Comparison of ENCODE assay signal across 14 cellular contexts in genomic region chr11:132943325-132943736, GRCh38.
DNase-seq lines count a peak whose midpoint lies in the region; ATAC-seq and TF ChIP-seq lines count a peak whose summit lies in the region.
"Had no signal": no experiment of that assay in that cellular context is flagged by ENCODE, and none has a peak within 500 bp of the region (broad histone marks: within the 10 kb centered on the region; RNA-seq: fewer than 3 reads in every experiment).

No MANE protein-coding gene starts in this region.

- H3K27me3 ChIP-seq in heart right ventricle, result peaks cover 14 to 54% (median 51%) of the 10 kb centered on the region in 7 donors

- DNase-seq in heart right ventricle, result no peak
- no peak for DNase-seq in left cardiac atrium
- no peak for DNase-seq in coronary artery (ENCODE audit: low spot score)
- no peak for DNase-seq in type B pancreatic cell (ENCODE audit: extremely low spot score, unreplicated experiment)
- no peak for DNase-seq in NCI-H2029 treated with DMSO at 0.1 percent for 48 hours (lab: John Stamatoyannopoulos, UW)
- DNase-seq in activated CD8-positive, alpha-beta memory T cell treated with anti-CD3 and anti-CD28 coated beads, Interleukin-2, amount 50 U/mL, for 4 hours, result no peak
- no peak for DNase-seq in NCI-H2171 treated with DMSO at 0.1 percent for 48 hours (lab: John Stamatoyannopoulos, UW)
- DNase-seq: activated CD4-positive, alpha-beta T cell treated with anti-CD3 and anti-CD28 coated beads for 36 hours; stimulated activated CD4-positive, alpha-beta T cell treated with anti-CD3 and anti-CD28 coated beads, Interleukin-15, amount 100 ng/mL, for 24 hours; stimulated activated naive CD4-positive, alpha-beta T cell treated with Interleukin-2 at 50 U/mL for 16 hours had no signal

- H3K4me3 ChIP-seq in heart right ventricle (peak overlapping the region in 8 of 10 donors; percentile 12 to 45 (median 28)), coronary artery (peak overlapping the region; percentile 64), mesodermal cell (ENCODE audit: extremely low read depth, insufficient read depth, low read length, poor library complexity, severe bottlenecking) (peak overlapping the region; percentile 31)
- H3K4me3 ChIP-seq: GM12878 had no signal

- H3K4me1 ChIP-seq in heart right ventricle (peaks cover 0 to 7% (median 4%) of the 10 kb centered on the region in 9 donors), mesodermal cell (ENCODE audit: control insufficient read depth, insufficient read depth, low read length, poor library complexity, severe bottlenecking) (no peaks in the 10 kb centered on the region)

- intact Hi-C loops in heart right ventricle (cut with DNase I) (loop anchor here in 3 of 10 donors (5.0 to 10.0 kb wide), 4 partner anchors 469 to 1879 kb away; no protein-coding TSS in a partner anchor), left cardiac atrium (cut with DNase I) (no loop called here)

- 2% methylated on average over 23 of the region's 23 CpGs for WGBS in heart right ventricle, 2 donors
- 0% methylated on average over 12 to 20 of the region's 23 CpGs for whole genome bisulfite sequencing in mesodermal cell (ENCODE audit: insufficient coverage in 2 of 2), 2 experiments

- peaks cover 85% of the 10 kb centered on the region for H3K27me3 Mint-ChIP-seq in type B pancreatic cell

- H3K36me3 ChIP-seq in heart right ventricle, result no peaks in the 10 kb centered on the region
- no peaks in the 10 kb centered on the region for H3K36me3 ChIP-seq in mesodermal cell (ENCODE audit: control insufficient read depth, insufficient read depth, low read length)

- peaks cover 18% of the 10 kb centered on the region for H3K4me1 Mint-ChIP-seq in type B pancreatic cell (ENCODE audit: unreplicated experiment)

- H3K9me3 ChIP-seq in heart right ventricle (no peaks in the 10 kb centered on the region), mesodermal cell (ENCODE audit: control insufficient read depth, low read length) (no peaks in the 10 kb centered on the region)

- H3K27ac ChIP-seq in heart right ventricle (no peak overlapping the region), coronary artery (no peak overlapping the region), mesodermal cell (ENCODE audit: low read depth, low read length, severe bottlenecking) (no peak overlapping the region)
- H3K27ac ChIP-seq: C4-2B, RWPE1 had no signal

- no peaks in the 10 kb centered on the region for H3K36me3 Mint-ChIP-seq in type B pancreatic cell

- H3K27ac Mint-ChIP-seq in type B pancreatic cell, result no peak overlapping the region
- H3K27ac Mint-ChIP-seq: activated CD4-positive, alpha-beta T cell treated with anti-CD3 and anti-CD28 coated beads for 36 hours had no signal

- TF ChIP-seq CTCF in heart right ventricle (IDR thresholded peaks at IDR 0.05), result no peak
- no peak for TF ChIP-seq CTCF in coronary artery (IDR thresholded peaks at IDR 0.05)
- TF ChIP-seq CTCF in type B pancreatic cell (conservative IDR thresholded peaks at IDR 0.05), result no peak

- no peak for ATAC-seq in heart right ventricle
- no peak for ATAC-seq in left cardiac atrium
- ATAC-seq: activated CD4-positive, alpha-beta T cell treated with anti-CD3 and anti-CD28 coated beads for 36 hours; GM12878 had no signal

- H3K9me3 Mint-ChIP-seq in type B pancreatic cell, result no peaks in the 10 kb centered on the region

- H3K4me3 Mint-ChIP-seq in type B pancreatic cell, result peak overlapping the region; percentile 89
- H3K4me3 Mint-ChIP-seq: activated CD4-positive, alpha-beta T cell treated with anti-CD3 and anti-CD28 coated beads for 36 hours had no signal
